In the genomic region with DNA sequence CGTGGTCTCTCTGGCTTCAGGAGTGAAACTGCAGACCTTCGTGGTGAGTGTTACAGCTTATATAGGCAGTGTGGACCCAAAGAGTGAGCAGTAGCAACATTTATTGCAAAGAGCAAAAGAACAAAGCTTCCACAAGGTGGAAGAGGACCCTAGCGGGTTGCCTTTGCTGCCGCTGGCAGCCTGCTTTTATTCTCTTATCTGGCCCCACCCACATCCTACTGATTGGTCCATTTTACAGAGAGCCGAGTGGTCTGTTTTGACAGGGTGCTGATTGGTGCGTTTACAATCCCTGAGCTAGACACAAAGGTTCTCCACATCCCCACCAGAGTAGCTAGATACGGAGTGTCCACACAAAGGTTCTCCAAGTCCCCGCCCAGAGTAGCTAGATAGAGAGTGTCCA, we compare ENCODE assay signal across 13 cellular contexts. TPM values are rescaled to one million over a fixed set of nuclear protein-coding genes. Genes with fewer than 3 reads are reported as not detected.
"Had no signal": no experiment of that assay in that cellular context is flagged by ENCODE, and none has a peak within 500 bp of the region (broad histone marks: within the 10 kb centered on the region; RNA-seq: fewer than 3 reads in every experiment).

No MANE protein-coding gene starts in this region.

RNA-seq across cellular contexts. Expression of a gene that starts 27.1 kb away (rescaled TPM):
- total RNA-seq: activated naive CD4-positive, alpha-beta T cell treated with anti-CD3 and anti-CD28 coated beads for 36 hours; activated naive CD8-positive, alpha-beta T cell treated with anti-CD3 and anti-CD28 coated beads for 36 hours; activated naive CD8-positive, alpha-beta T cell treated with anti-CD3 and anti-CD28 coated beads, Interleukin-2, amount 10 ng/mL, durations not matched to agents 7 days and 5 days; activated T-cell treated with anti-CD3 and anti-CD28 coated beads, Interleukin-2, amount 50 U/mL, for 4 hours; activated T-cell treated with anti-CD3 and anti-CD28 coated beads, Interleukin-2, amount 50 U/mL, for 72 hours; activated T-helper 17 cell treated with anti-CD3 and anti-CD28 coated beads, Interleukin-2, amount 50 U/mL, for 72 hours; astrocyte; body of pancreas; cardiac muscle cell; chondrocyte had no signal
- polyA plus RNA-seq: aorta, cardiac muscle cell had no signal

RNA-seq across cellular contexts. Expression of a gene that starts 40.6 kb away (rescaled TPM):
- total RNA-seq: activated naive CD4-positive, alpha-beta T cell treated with anti-CD3 and anti-CD28 coated beads for 36 hours; activated naive CD8-positive, alpha-beta T cell treated with anti-CD3 and anti-CD28 coated beads for 36 hours; activated naive CD8-positive, alpha-beta T cell treated with anti-CD3 and anti-CD28 coated beads, Interleukin-2, amount 10 ng/mL, durations not matched to agents 7 days and 5 days; activated T-cell treated with anti-CD3 and anti-CD28 coated beads, Interleukin-2, amount 50 U/mL, for 4 hours; activated T-cell treated with anti-CD3 and anti-CD28 coated beads, Interleukin-2, amount 50 U/mL, for 72 hours; activated T-helper 17 cell treated with anti-CD3 and anti-CD28 coated beads, Interleukin-2, amount 50 U/mL, for 72 hours; ascending aorta; astrocyte; cardiac muscle cell; chondrocyte had no signal
- polyA plus RNA-seq: aorta, cardiac muscle cell had no signal

RNA-seq across cellular contexts. Expression of a gene that starts 54.6 kb away (rescaled TPM):
- total RNA-seq: ascending aorta, astrocyte, cardiac muscle cell, cardiac septum, chondrocyte had no signal
- polyA plus RNA-seq: aorta, cardiac muscle cell had no signal
